ENCODE assay signal across 8 cellular contexts in the genomic region with DNA sequence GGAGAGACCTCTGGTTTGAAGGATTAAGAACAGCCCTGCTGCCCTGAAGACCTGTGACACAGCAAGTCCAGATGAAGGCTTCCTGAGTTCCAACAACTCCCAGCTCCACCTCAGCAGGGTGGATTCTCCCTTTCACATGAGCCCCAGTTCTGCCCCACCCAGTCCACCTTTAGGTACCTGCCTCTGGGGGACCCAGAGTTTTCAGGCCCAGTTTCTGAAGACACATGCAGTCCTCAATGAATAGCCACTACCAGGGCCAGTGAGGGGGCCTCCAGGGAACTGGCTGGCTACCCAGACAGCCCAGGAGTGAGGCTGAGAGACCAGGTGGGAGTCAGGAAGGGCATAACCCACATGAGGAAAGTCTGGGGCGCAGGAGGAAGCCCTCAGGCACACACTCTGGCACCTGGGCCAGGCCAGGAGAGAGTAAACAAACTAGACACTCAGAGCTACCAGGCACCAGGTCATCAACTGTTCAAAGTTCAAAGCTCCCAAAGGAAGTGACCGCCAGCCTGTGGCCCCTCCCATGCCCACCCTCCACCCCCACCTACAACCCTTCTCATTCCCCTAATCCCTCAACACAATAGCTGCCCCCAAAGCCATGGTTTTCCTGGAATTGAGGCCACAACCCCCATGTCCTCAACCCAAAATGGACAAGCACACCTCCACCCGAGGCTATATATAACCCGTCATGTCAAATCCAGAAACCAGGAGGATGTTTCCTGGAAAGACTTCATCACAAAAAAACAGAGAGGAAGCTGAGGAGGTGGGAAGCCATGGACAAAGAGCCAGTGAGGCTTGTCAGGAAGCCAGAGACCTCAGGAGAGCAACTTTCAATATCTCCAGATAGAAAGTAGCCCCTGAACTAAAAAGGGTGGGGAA. TPM values are rescaled to one million over a fixed set of nuclear protein-coding genes. Genes with fewer than 3 reads are reported as not detected.
A peak's percentile ranks its signal among the peaks of the same experiment; 100 is the strongest.
DNase-seq lines count a peak whose midpoint lies in the region; ATAC-seq, FAIRE-seq and TF ChIP-seq lines count a peak whose summit lies in the region.

No MANE protein-coding gene starts in this region.

- H3K79me2 ChIP-seq in fibroblast of lung (ENCODE audit: control insufficient read depth, insufficient read depth, low read length), result no peaks in the 10 kb centered on the region
- H3K79me2 ChIP-seq in parathyroid adenoma, result peaks cover 21% of the 10 kb centered on the region

- FAIRE-seq in D721Med (lab: Jason Lieb, UNC), result no peak

- H3K36me3 ChIP-seq in Peyer's patch, result peaks cover 0 to 4% (median 0%) of the 10 kb centered on the region in 3 donors
- H3K36me3 ChIP-seq in fibroblast of lung (ENCODE audit: control insufficient read depth, insufficient read depth, low read length), result no peaks in the 10 kb centered on the region
- no peaks in the 10 kb centered on the region for H3K36me3 ChIP-seq in parathyroid adenoma (ENCODE audit: control insufficient read depth, insufficient read depth, low read length)

- TF ChIP-seq POLR2A in Peyer's patch (IDR thresholded peaks at IDR 0.05), result peak; percentile 63 to 66

- ATAC-seq in HG02678 (IDR thresholded peaks at IDR 0.05; ENCODE audit: unreplicated experiment), result no peak
- no peak for ATAC-seq in HG03095 (IDR thresholded peaks at IDR 0.05; ENCODE audit: unreplicated experiment)

- H3K9ac ChIP-seq in fibroblast of lung (ENCODE audit: insufficient read depth, low read length) (no peak overlapping the region), parathyroid adenoma (no peak overlapping the region)

- H3K27ac ChIP-seq in Peyer's patch (peak overlapping the region; percentile 75 to 93 (median 86)), fibroblast of lung (ENCODE audit: insufficient read depth, low read length) (no peak overlapping the region), parathyroid adenoma (peak overlapping the region; percentile 88)

- H3K27me3 ChIP-seq in Peyer's patch, result no peaks in the 10 kb centered on the region
- H3K27me3 ChIP-seq in fibroblast of lung (ENCODE audit: control insufficient read depth, insufficient read depth, low read length), result no peaks in the 10 kb centered on the region
- H3K27me3 ChIP-seq in parathyroid adenoma (ENCODE audit: control insufficient read depth, insufficient read depth, low read length), result no peaks in the 10 kb centered on the region

- H3K4me2 ChIP-seq in fibroblast of lung (ENCODE audit: extremely low read depth, insufficient read depth, low read length), result peak overlapping the region; percentile 94
- peak overlapping the region; percentile 32 for H3K4me2 ChIP-seq in parathyroid adenoma (ENCODE audit: low read length)

- peaks cover 0 to 28% (median 10%) of the 10 kb centered on the region in 4 donors for H3K4me1 ChIP-seq in Peyer's patch
- peaks cover 16% of the 10 kb centered on the region for H3K4me1 ChIP-seq in fibroblast of lung (ENCODE audit: control insufficient read depth, extremely low read depth, insufficient read depth, low read length)
- H3K4me1 ChIP-seq in parathyroid adenoma, result peaks cover 16% of the 10 kb centered on the region

- H2AFZ ChIP-seq in fibroblast of lung (ENCODE audit: low read length), result no peak overlapping the region
- H2AFZ ChIP-seq in parathyroid adenoma, result no peak overlapping the region

- no peaks in the 10 kb centered on the region for H3K9me3 ChIP-seq in Peyer's patch
- H3K9me3 ChIP-seq in fibroblast of lung (ENCODE audit: control insufficient read depth, insufficient read depth, low read depth, low read length), result no peaks in the 10 kb centered on the region
- H3K9me3 ChIP-seq in parathyroid adenoma (ENCODE audit: control insufficient read depth, low read length), result no peaks in the 10 kb centered on the region

- H4K20me1 ChIP-seq in fibroblast of lung (ENCODE audit: control insufficient read depth, extremely low read depth, insufficient read depth, low read length), result no peaks in the 10 kb centered on the region

- no peak for TF ChIP-seq CTCF in D721Med (IDR thresholded peaks at IDR 0.05; ENCODE audit: insufficient read depth, missing control alignments)
- TF ChIP-seq CTCF in Peyer's patch (IDR thresholded peaks at IDR 0.05), result no peak
- no peak for TF ChIP-seq CTCF in fibroblast of lung (conservative IDR thresholded peaks at IDR 0.05 in 1 of 2, IDR thresholded peaks at IDR 0.05 in 1 of 2; ENCODE audit: low read depth in 1 of 2, low read length in 2 of 2)
- TF ChIP-seq CTCF in parathyroid adenoma (IDR thresholded peaks at IDR 0.05), result no peak

- DNase-seq in D721Med (ENCODE audit: insufficient read length, low spot score) (peak; percentile 8), Peyer's patch (peak; percentile 15 to 83 (median 79)), fibroblast of lung (ENCODE audit: low read depth in 2 of 2) (no peak), NCI-H1092 (lab: John Stamatoyannopoulos, UW) (no peak), HK-2 (ENCODE audit: unreplicated experiment) (no peak)

- H3K4me3 ChIP-seq in Peyer's patch (peak overlapping the region in 2 of 4 donors; percentile 73 to 89), fibroblast of lung (replicated peaks in 1 of 4; ENCODE audit: control extremely low read depth in 1 of 4, insufficient read depth in 1 of 4, low read depth in 3 of 4, low read length in 4 of 4) (peak overlapping the region in 1 of 4 experiments; percentile 67), parathyroid adenoma (ENCODE audit: low read depth, low read length) (peak overlapping the region; percentile 57)

RNA-seq across cellular contexts. Expression of a gene that starts 2.1 kb away (rescaled TPM):
- total RNA-seq in Peyer's patch (100 to 1,000 TPM; 104 to 359 (median 188) TPM), fibroblast of lung (50.3 and 133 TPM in 2 replicates)
- 11.7 and 17.5 TPM in 2 replicates for polyA plus RNA-seq in fibroblast of lung
- 34.5 and 50.8 TPM in 2 replicates for polyA plus RNA-seq in fibroblast of lung (2012)
- polyA minus RNA-seq in fibroblast of lung (ENCODE audit: low replicate concordance), result 70.6 and 134 TPM in 2 replicates

Comparison
In these comparisons a context has a peak if more than half of its experiments do, and no peak if none do; other contexts are left out.
1. DNase-seq: peak in D721Med (single experiment) and Peyer's patch (3 of 3); none in fibroblast of lung (0 of 2), NCI-H1092 (single experiment) and HK-2 (single experiment).